ENCODE assay signal across 1 cellular context in the genomic region with DNA sequence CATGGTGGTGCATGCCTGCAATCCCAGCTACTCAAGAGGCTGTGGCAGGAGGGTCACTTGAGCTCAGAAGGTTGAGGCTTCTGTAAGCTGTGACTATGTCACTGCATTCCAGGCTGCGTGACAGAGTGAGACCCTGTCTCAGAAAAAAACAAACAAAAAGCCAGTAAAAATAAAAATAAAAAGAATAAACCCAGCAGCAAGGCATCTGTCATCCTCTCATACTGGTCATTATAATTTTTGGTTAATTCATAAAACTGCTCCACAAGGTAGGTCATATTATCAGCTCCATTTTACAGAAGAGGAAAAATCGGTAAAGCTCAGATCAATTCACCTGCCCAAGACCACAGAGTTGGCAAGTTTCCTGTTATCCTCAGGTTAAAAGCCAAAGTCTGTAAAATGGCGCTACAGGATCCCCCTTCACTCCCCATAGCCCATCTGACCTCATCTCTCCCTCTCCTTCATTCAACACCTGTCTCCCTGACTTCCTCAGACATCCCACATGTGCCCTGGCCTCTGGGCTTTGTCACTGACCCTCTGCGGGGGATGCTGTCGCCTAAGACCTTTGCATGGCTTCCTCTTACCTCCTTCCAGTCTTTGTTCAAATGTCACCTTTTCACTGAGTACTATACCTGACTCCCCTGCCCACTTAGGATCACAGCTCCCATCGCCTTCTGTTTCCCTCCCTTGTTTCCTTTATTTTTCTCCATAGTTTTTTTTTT.
TF ChIP-seq lines count a peak whose summit lies in the region.

No MANE protein-coding gene starts in this region.

TF ChIP-seq in GM23338, 12 proteins besides CTCF, POLR2A, EP300 and RAD21 (continued from another document):
- TF ChIP-seq, protein P1, sequence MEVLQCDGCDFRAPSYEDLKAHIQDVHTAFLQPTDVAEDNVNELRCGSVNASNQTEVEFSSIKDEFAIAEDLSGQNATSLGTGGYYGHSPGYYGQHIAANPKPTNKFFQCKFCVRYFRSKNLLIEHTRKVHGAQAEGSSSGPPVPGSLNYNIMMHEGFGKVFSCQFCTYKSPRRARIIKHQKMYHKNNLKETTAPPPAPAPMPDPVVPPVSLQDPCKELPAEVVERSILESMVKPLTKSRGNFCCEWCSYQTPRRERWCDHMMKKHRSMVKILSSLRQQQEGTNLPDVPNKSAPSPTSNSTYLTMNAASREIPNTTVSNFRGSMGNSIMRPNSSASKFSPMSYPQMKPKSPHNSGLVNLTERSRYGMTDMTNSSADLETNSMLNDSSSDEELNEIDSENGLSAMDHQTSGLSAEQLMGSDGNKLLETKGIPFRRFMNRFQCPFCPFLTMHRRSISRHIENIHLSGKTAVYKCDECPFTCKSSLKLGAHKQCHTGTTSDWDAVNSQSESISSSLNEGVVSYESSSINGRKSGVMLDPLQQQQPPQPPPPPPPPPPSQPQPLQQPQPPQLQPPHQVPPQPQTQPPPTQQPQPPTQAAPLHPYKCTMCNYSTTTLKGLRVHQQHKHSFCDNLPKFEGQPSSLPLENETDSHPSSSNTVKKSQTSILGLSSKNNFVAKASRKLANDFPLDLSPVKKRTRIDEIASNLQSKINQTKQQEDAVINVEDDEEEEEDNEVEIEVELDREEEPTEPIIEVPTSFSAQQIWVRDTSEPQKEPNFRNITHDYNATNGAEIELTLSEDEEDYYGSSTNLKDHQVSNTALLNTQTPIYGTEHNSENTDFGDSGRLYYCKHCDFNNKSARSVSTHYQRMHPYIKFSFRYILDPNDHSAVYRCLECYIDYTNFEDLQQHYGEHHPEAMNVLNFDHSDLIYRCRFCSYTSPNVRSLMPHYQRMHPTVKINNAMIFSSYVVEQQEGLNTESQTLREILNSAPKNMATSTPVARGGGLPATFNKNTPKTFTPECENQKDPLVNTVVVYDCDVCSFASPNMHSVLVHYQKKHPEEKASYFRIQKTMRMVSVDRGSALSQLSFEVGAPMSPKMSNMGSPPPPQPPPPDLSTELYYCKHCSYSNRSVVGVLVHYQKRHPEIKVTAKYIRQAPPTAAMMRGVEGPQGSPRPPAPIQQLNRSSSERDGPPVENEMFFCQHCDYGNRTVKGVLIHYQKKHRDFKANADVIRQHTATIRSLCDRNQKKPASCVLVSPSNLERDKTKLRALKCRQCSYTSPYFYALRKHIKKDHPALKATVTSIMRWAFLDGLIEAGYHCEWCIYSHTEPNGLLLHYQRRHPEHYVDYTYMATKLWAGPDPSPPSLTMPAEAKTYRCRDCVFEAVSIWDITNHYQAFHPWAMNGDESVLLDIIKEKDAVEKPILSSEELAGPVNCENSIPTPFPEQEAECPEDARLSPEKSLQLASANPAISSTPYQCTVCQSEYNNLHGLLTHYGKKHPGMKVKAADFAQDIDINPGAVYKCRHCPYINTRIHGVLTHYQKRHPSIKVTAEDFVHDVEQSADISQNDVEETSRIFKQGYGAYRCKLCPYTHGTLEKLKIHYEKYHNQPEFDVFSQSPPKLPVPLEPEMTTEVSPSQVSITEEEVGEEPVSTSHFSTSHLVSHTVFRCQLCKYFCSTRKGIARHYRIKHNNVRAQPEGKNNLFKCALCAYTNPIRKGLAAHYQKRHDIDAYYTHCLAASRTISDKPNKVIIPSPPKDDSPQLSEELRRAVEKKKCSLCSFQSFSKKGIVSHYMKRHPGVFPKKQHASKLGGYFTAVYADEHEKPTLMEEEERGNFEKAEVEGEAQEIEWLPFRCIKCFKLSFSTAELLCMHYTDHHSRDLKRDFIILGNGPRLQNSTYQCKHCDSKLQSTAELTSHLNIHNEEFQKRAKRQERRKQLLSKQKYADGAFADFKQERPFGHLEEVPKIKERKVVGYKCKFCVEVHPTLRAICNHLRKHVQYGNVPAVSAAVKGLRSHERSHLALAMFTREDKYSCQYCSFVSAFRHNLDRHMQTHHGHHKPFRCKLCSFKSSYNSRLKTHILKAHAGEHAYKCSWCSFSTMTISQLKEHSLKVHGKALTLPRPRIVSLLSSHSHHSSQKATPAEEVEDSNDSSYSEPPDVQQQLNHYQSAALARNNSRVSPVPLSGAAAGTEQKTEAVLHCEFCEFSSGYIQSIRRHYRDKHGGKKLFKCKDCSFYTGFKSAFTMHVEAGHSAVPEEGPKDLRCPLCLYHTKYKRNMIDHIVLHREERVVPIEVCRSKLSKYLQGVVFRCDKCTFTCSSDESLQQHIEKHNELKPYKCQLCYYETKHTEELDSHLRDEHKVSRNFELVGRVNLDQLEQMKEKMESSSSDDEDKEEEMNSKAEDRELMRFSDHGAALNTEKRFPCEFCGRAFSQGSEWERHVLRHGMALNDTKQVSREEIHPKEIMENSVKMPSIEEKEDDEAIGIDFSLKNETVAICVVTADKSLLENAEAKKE (CRISPR knock-in tag; IDR thresholded peaks at IDR 0.05) = no peak
- TF ChIP-seq EZH2phosphoT487 (IDR thresholded peaks at IDR 0.05; ENCODE audit: unreplicated experiment) = no peak
- TF ChIP-seq ZNF114 (CRISPR knock-in tag; IDR thresholded peaks at IDR 0.05) = no peak
- no peak for TF ChIP-seq ETS1 (IDR thresholded peaks at IDR 0.05)
- TF ChIP-seq CREB1 (CRISPR knock-in tag; IDR thresholded peaks at IDR 0.05; ENCODE audit: low read depth) = no peak
- no peak for TF ChIP-seq EZH2 (IDR thresholded peaks at IDR 0.05; ENCODE audit: low read depth, unreplicated experiment)
- no peak for TF ChIP-seq ZNF331 (CRISPR knock-in tag; IDR thresholded peaks at IDR 0.05; ENCODE audit: low read depth)
- TF ChIP-seq POLR2AphosphoS5 (IDR thresholded peaks at IDR 0.05; ENCODE audit: low read depth) = no peak
- TF ChIP-seq JUNB (IDR thresholded peaks at IDR 0.05; ENCODE audit: unreplicated experiment) = no peak
